In the genomic region with DNA sequence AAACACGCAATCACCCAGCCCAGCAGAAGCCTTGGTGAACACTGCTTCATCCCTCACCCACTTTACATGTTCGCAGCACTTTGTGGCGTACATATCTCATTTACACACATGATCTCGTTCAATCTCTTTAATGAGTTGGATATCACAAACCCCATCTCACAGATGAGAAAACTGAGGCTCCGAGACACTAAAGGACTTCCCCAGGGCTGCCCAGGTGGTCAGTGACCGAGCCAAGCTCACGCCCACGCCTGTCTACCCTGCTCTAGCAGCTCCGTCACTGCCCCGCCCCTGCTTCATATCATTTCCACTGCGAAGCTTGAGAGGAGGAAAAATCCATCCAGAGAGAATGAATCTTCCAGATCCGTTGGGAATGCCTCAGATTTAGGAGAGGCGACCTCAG, we compare ENCODE assay signal across 2 cellular contexts.
TF ChIP-seq lines count a peak whose summit lies in the region.

No MANE protein-coding gene starts in this region.

TF ChIP-seq in Ishikawa, 13 proteins besides CTCF, POLR2A, EP300 and RAD21:
- TF ChIP-seq EGR1 (IDR thresholded peaks at IDR 0.05) (peak; percentile 84), CEBPB (IDR thresholded peaks at IDR 0.05) (no peak), TCF12 (IDR thresholded peaks at IDR 0.05; ENCODE audit: low read depth) (no peak)

TF ChIP-seq in H1, 55 proteins besides CTCF, POLR2A, EP300 and RAD21:
- TF ChIP-seq PHF8 (conservative IDR thresholded peaks at IDR 0.05; ENCODE audit: low read depth, low read length), result no peak
- TF ChIP-seq SP2 (IDR thresholded peaks at IDR 0.05; ENCODE audit: low read length), result no peak
- TF ChIP-seq KDM1A (IDR thresholded peaks at IDR 0.05; ENCODE audit: borderline replicate concordance, low read length), result 0 out of 2 replicates have a peak, but pooled peaks have one; percentile 36
